ENCODE assay signal across 1 cellular context in the genomic region with DNA sequence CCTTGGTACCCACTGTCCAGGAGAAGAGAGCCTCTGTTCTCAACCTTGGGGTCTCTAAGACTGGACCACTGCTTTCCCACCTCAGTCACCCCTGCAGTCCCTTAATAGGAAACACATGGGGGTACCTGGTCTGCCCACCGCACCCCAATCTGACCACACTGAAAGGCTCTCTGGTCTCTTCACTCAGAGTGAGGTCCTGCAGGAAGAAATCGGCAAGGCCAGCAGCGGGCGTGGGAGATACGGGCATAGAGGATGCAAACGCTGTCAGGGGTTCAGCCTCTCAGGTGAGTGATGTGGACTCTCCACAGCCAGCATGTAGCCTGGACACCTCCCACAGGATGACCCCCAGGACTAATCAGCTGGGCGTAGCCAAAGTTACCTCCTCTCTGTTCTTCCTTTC.
TF ChIP-seq lines count a peak whose summit lies in the region.

No MANE protein-coding gene starts in this region.

TF ChIP-seq in IMR-90, 13 proteins besides CTCF, POLR2A, EP300 and RAD21:
- TF ChIP-seq ELK1 (IDR thresholded peaks at IDR 0.05; ENCODE audit: borderline replicate concordance, low read depth, low read length) (no peak), USF2 (IDR thresholded peaks at IDR 0.05; ENCODE audit: low read depth, low read length) (no peak), SMC3 (IDR thresholded peaks at IDR 0.05; ENCODE audit: low read depth, low read length) (no peak), RFX5 (IDR thresholded peaks at IDR 0.05; ENCODE audit: low read depth, low read length) (no peak), CHD1 (IDR thresholded peaks at IDR 0.05; ENCODE audit: low read depth, low read length) (no peak), CEBPB (IDR thresholded peaks at IDR 0.05; ENCODE audit: low read depth, low read length) (no peak), RCOR1 (IDR thresholded peaks at IDR 0.05; ENCODE audit: insufficient replicate concordance, low read length) (no peak), MXI1 (IDR thresholded peaks at IDR 0.05; ENCODE audit: borderline replicate concordance, low read depth, low read length) (no peak), NFE2L2 (IDR thresholded peaks at IDR 0.05; ENCODE audit: low read depth, low read length) (no peak), FOS (IDR thresholded peaks at IDR 0.05; ENCODE audit: low read depth, low read length) (no peak), BHLHE40 (IDR thresholded peaks at IDR 0.05; ENCODE audit: low read depth, low read length) (no peak), MAZ (IDR thresholded peaks at IDR 0.05; ENCODE audit: borderline replicate concordance, low read depth, low read length) (no peak), MAFK (IDR thresholded peaks at IDR 0.05; ENCODE audit: low read depth, low read length) (no peak)
